Comparison of ENCODE assay signal across 1 cellular context in the genomic region with DNA sequence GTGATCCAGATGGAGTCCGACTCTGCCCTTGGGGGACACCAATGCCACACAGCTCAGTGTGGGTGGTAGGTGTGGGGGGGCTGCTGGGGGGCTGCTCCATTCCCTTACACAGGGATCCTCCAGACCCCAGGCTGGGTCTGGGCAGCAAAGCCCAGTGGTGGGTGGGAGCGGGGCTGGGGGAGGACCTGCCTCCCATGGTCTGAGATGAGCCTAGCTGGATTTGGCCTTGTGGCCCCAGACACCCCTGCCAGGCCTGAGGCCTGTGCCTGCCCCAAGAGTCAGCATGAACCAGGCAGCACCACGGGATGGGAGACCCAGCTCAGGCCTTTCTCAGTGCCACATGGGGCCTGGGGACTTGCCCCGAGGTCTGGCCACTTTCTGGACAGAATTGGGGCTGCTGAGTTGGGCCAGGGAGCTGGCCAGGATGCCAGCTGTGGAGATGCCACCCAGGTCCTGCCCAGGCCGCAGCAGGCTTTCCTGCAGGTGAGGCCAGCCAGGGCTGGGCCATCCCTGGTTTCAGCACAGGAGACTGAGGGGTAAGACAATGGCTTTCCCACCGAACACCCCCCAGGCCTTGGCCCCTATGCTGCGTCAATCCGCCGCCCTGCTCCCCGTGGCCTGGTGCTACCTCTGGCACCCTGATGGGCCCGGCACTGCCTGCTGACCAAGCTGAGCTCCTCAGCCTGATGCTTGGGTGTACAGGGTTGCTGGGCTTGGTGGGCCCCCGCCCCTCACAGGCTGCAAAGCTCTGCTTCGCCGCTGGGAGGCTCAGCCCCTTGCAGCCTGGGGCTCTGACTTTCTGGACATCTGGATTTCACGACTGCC.
A peak's percentile ranks its signal among the peaks of the same experiment; 100 is the strongest.
TF ChIP-seq lines count a peak whose summit lies in the region.

No MANE protein-coding gene starts in this region.

TF ChIP-seq in HepG2, 621 proteins besides CTCF, POLR2A, EP300 and RAD21 (continued from another document and continues in another):
- TF ChIP-seq ZNF552 (CRISPR knock-in tag; IDR thresholded peaks at IDR 0.05; ENCODE audit: borderline replicate concordance), result no peak
- no peak; the same call in 1 of the 2 replicates for TF ChIP-seq ZSCAN21 (CRISPR knock-in tag; IDR thresholded peaks at IDR 0.05; ENCODE audit: borderline replicate concordance)
- peak; percentile 43 for TF ChIP-seq ZBTB38 (CRISPR knock-in tag; IDR thresholded peaks at IDR 0.05)
- no peak for TF ChIP-seq FOXC1 (CRISPR knock-in tag; IDR thresholded peaks at IDR 0.05; ENCODE audit: borderline replicate concordance)
- TF ChIP-seq, protein P1, sequence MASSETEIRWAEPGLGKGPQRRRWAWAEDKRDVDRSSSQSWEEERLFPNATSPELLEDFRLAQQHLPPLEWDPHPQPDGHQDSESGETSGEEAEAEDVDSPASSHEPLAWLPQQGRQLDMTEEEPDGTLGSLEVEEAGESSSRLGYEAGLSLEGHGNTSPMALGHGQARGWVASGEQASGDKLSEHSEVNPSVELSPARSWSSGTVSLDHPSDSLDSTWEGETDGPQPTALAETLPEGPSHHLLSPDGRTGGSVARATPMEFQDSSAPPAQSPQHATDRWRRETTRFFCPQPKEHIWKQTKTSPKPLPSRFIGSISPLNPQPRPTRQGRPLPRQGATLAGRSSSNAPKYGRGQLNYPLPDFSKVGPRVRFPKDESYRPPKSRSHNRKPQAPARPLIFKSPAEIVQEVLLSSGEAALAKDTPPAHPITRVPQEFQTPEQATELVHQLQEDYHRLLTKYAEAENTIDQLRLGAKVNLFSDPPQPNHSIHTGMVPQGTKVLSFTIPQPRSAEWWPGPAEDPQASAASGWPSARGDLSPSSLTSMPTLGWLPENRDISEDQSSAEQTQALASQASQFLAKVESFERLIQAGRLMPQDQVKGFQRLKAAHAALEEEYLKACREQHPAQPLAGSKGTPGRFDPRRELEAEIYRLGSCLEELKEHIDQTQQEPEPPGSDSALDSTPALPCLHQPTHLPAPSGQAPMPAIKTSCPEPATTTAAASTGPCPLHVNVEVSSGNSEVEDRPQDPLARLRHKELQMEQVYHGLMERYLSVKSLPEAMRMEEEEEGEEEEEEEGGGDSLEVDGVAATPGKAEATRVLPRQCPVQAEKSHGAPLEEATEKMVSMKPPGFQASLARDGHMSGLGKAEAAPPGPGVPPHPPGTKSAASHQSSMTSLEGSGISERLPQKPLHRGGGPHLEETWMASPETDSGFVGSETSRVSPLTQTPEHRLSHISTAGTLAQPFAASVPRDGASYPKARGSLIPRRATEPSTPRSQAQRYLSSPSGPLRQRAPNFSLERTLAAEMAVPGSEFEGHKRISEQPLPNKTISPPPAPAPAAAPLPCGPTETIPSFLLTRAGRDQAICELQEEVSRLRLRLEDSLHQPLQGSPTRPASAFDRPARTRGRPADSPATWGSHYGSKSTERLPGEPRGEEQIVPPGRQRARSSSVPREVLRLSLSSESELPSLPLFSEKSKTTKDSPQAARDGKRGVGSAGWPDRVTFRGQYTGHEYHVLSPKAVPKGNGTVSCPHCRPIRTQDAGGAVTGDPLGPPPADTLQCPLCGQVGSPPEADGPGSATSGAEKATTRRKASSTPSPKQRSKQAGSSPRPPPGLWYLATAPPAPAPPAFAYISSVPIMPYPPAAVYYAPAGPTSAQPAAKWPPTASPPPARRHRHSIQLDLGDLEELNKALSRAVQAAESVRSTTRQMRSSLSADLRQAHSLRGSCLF (CRISPR knock-in tag; IDR thresholded peaks at IDR 0.05; ENCODE audit: borderline replicate concordance), result no peak
- TF ChIP-seq, protein P2, sequence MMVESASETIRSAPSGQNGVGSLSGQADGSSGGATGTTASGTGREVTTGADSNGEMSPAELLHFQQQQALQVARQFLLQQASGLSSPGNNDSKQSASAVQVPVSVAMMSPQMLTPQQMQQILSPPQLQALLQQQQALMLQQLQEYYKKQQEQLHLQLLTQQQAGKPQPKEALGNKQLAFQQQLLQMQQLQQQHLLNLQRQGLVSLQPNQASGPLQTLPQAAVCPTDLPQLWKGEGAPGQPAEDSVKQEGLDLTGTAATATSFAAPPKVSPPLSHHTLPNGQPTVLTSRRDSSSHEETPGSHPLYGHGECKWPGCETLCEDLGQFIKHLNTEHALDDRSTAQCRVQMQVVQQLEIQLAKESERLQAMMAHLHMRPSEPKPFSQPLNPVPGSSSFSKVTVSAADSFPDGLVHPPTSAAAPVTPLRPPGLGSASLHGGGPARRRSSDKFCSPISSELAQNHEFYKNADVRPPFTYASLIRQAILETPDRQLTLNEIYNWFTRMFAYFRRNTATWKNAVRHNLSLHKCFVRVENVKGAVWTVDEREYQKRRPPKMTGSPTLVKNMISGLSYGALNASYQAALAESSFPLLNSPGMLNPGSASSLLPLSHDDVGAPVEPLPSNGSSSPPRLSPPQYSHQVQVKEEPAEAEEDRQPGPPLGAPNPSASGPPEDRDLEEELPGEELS (CRISPR knock-in tag; IDR thresholded peaks at IDR 0.05), result no peak
- no peak for TF ChIP-seq SRF (IDR thresholded peaks at IDR 0.05; ENCODE audit: low read depth, low read length)
- TF ChIP-seq, protein P3, sequence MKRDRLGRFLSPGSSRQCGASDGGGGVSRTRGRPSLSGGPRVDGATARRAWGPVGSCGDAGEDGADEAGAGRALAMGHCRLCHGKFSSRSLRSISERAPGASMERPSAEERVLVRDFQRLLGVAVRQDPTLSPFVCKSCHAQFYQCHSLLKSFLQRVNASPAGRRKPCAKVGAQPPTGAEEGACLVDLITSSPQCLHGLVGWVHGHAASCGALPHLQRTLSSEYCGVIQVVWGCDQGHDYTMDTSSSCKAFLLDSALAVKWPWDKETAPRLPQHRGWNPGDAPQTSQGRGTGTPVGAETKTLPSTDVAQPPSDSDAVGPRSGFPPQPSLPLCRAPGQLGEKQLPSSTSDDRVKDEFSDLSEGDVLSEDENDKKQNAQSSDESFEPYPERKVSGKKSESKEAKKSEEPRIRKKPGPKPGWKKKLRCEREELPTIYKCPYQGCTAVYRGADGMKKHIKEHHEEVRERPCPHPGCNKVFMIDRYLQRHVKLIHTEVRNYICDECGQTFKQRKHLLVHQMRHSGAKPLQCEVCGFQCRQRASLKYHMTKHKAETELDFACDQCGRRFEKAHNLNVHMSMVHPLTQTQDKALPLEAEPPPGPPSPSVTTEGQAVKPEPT (CRISPR knock-in tag; IDR thresholded peaks at IDR 0.05; ENCODE audit: low read depth), result no peak
- TF ChIP-seq KMT2B (CRISPR knock-in tag; IDR thresholded peaks at IDR 0.05), result no peak
- no peak for TF ChIP-seq ZNF10 (CRISPR knock-in tag; IDR thresholded peaks at IDR 0.05; ENCODE audit: borderline replicate concordance, low read depth)
- peak; percentile 74; the same call in 1 of the 2 replicates for TF ChIP-seq BORCS8-MEF2B (CRISPR knock-in tag; IDR thresholded peaks at IDR 0.05)
- no peak for TF ChIP-seq SMAD1 (CRISPR knock-in tag; IDR thresholded peaks at IDR 0.05; ENCODE audit: borderline replicate concordance, low read depth)
- no peak for TF ChIP-seq ZNF282 (IDR thresholded peaks at IDR 0.05; ENCODE audit: partially characterized antibody)
- TF ChIP-seq, protein P4, sequence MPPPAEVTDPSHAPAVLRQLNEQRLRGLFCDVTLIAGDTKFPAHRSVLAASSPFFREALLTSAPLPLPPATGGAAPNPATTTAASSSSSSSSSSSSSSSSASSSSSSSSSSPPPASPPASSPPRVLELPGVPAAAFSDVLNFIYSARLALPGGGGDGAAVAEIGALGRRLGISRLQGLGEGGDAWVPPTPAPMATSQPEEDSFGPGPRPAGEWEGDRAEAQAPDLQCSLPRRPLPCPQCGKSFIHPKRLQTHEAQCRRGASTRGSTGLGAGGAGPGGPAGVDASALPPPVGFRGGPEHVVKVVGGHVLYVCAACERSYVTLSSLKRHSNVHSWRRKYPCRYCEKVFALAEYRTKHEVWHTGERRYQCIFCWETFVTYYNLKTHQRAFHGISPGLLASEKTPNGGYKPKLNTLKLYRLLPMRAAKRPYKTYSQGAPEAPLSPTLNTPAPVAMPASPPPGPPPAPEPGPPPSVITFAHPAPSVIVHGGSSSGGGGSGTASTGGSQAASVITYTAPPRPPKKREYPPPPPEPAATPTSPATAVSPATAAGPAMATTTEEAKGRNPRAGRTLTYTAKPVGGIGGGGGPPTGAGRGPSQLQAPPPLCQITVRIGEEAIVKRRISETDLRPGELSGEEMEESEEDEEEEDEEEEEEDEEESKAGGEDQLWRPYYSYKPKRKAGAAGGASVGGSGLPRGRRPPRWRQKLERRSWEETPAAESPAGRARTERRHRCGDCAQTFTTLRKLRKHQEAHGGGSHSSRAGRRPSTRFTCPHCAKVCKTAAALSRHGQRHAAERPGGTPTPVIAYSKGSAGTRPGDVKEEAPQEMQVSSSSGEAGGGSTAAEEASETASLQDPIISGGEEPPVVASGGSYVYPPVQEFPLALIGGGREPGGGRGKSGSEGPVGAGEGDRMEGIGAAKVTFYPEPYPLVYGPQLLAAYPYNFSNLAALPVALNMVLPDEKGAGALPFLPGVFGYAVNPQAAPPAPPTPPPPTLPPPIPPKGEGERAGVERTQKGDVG (CRISPR knock-in tag; IDR thresholded peaks at IDR 0.05; ENCODE audit: borderline replicate concordance), result no peak
- TF ChIP-seq, protein P5, sequence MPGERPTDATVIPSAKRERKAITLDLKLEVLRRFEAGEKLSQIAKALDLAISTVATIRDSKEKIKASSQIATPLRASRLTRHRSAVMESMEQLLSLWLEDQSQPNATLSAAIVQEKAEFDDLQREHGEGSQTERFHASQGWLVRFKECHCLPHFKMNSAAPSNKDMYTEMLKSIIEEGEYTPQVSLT (CRISPR knock-in tag; IDR thresholded peaks at IDR 0.05; ENCODE audit: borderline replicate concordance, low read depth), result no peak
- no peak for TF ChIP-seq RBM39 (IDR thresholded peaks at IDR 0.05; ENCODE audit: low read depth, low read length, poor library complexity, severe bottlenecking)
- TF ChIP-seq ZNF776 (CRISPR knock-in tag; IDR thresholded peaks at IDR 0.05), result no peak
- no peak for TF ChIP-seq HDAC2 (CRISPR knock-in tag; IDR thresholded peaks at IDR 0.05)
- no peak for TF ChIP-seq ZNF746 (CRISPR knock-in tag; IDR thresholded peaks at IDR 0.05)
- TF ChIP-seq, protein P6, sequence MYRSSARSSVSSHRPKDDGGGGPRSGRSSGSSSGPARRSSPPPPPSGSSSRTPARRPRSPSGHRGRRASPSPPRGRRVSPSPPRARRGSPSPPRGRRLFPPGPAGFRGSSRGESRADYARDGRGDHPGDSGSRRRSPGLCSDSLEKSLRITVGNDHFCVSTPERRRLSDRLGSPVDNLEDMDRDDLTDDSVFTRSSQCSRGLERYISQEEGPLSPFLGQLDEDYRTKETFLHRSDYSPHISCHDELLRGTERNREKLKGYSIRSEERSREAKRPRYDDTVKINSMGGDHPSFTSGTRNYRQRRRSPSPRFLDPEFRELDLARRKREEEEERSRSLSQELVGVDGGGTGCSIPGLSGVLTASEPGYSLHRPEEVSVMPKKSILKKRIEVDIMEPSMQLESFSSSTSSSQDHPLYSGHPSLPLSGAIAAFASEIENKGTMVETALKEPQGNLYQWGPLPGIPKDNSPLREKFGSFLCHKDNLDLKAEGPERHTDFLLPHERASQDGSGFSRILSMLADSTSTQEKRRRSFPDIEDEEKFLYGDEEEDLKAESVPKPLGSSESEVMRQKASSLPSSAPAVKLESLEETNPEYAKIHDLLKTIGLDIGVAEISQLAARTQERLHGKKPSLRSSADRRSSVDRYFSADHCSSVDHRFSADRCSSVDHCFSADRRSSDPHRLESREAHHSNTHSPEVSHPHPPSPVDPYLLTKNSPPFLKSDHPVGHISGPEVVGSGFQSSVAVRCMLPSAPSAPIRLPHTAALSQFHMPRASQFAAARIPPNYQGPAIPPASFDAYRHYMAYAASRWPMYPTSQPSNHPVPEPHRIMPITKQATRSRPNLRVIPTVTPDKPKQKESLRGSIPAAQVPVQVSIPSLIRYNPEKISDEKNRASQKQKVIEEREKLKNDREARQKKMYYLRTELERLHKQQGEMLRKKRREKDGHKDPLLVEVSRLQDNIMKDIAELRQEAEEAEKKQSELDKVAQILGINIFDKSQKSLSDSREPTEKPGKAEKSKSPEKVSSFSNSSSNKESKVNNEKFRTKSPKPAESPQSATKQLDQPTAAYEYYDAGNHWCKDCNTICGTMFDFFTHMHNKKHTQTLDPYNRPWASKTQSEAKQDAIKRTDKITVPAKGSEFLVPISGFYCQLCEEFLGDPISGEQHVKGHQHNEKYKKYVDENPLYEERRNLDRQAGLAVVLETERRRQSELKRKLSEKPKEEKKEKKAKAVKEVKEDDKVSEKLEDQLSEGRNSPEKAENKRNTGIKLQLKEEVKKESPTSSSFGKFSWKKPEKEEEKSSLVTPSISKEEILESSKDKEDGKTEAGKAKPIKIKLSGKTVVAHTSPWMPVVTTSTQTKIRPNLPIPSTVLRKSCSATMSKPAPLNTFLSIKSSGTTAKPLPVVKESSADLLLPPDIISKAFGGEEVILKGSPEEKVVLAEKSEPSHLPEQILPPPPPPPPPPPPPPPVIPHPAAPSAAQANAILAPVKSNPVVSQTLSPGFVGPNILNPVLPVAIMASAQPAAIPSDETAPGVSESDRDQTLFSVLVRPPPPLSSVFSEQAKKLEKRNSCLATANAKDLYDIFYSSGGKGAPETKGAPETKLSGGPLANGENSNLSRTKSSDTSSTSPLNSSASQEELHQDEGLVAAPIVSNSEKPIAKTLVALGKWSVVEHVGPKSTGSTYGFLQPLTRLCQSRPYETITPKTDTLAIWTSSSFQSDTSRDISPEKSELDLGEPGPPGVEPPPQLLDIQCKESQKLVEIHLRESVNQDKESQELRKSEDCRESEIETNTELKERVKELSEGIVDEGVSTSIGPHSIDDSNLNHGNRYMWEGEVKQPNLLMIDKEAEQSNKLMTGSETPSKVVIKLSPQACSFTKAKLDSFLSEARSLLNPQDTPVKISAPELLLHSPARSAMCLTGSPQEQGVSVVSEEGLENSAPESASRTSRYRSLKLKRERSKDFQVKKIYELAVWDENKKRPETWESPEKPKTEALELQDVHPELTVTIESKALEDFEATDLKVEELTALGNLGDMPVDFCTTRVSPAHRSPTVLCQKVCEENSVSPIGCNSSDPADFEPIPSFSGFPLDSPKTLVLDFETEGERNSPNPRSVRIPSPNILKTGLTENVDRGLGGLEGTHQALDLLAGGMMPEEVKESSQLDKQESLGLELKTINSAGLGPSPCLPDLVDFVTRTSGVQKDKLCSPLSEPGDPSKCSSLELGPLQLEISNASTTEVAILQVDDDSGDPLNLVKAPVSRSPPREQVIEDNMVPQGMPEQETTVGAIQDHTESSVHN (CRISPR knock-in tag; IDR thresholded peaks at IDR 0.05), result no peak
- TF ChIP-seq NFE2L2 (IDR thresholded peaks at IDR 0.05; ENCODE audit: low read length), result no peak
- TF ChIP-seq ESRRA (CRISPR knock-in tag; IDR thresholded peaks at IDR 0.05; ENCODE audit: low read depth), result no peak
- TF ChIP-seq DR1 (CRISPR knock-in tag; IDR thresholded peaks at IDR 0.05), result 0 out of 2 replicates have a peak, but pooled peaks have one; percentile 0
- TF ChIP-seq SNRNP70 (IDR thresholded peaks at IDR 0.05; ENCODE audit: low read depth, low read length), result no peak
- TF ChIP-seq ELF3 (CRISPR knock-in tag; IDR thresholded peaks at IDR 0.05), result no peak
- TF ChIP-seq ZNF614 (CRISPR knock-in tag; IDR thresholded peaks at IDR 0.05; ENCODE audit: borderline replicate concordance), result no peak
- no peak for TF ChIP-seq NFKB2 (CRISPR knock-in tag; IDR thresholded peaks at IDR 0.05; ENCODE audit: borderline replicate concordance)
- TF ChIP-seq FOXA3 (CRISPR knock-in tag; IDR thresholded peaks at IDR 0.05), result no peak
- no peak for TF ChIP-seq ADNP (CRISPR knock-in tag; IDR thresholded peaks at IDR 0.05)
- no peak for TF ChIP-seq PAX8 (CRISPR knock-in tag; IDR thresholded peaks at IDR 0.05; ENCODE audit: borderline replicate concordance)
- no peak for TF ChIP-seq ZNF343 (CRISPR knock-in tag; IDR thresholded peaks at IDR 0.05)
- TF ChIP-seq NFIB (CRISPR knock-in tag; IDR thresholded peaks at IDR 0.05; ENCODE audit: borderline replicate concordance), result no peak
- TF ChIP-seq ZNF761 (CRISPR knock-in tag; conservative IDR thresholded peaks at IDR 0.05), result no peak
- TF ChIP-seq SP1 (IDR thresholded peaks at IDR 0.05), result no peak
- TF ChIP-seq SP1 (CRISPR knock-in tag; IDR thresholded peaks at IDR 0.05), result no peak
- no peak for TF ChIP-seq SNAPC2 (CRISPR knock-in tag; IDR thresholded peaks at IDR 0.05)
- TF ChIP-seq HOXD1 (CRISPR knock-in tag; IDR thresholded peaks at IDR 0.05), result no peak
- TF ChIP-seq ZNF660 (CRISPR knock-in tag; IDR thresholded peaks at IDR 0.05; ENCODE audit: borderline replicate concordance, low read depth), result no peak
- 0 out of 2 replicates have a peak, but pooled peaks have one; percentile 43 for TF ChIP-seq MED13 (CRISPR knock-in tag; IDR thresholded peaks at IDR 0.05)
